In genomic region chr1:20474333-20474975, GRCh38 we compare ENCODE assay signal across 1 cellular context.
TF ChIP-seq lines count a peak whose summit lies in the region.

No MANE protein-coding gene starts in this region.

TF ChIP-seq in A549, 52 proteins besides CTCF, POLR2A, EP300 and RAD21 (continued from another document):
- no peak for TF ChIP-seq HMGXB4 (CRISPR knock-in tag; IDR thresholded peaks at IDR 0.05; ENCODE audit: borderline replicate concordance)
